ENCODE assay signal across 7 cellular contexts in genomic region chr5:56815657-56816545, GRCh38. TPM values are rescaled to one million over a fixed set of nuclear protein-coding genes. Genes with fewer than 3 reads are reported as not detected.
A peak's percentile ranks its signal among the peaks of the same experiment; 100 is the strongest.
DNase-seq lines count a peak whose midpoint lies in the region; ATAC-seq and TF ChIP-seq lines count a peak whose summit lies in the region.

No MANE protein-coding gene starts in this region.

- peak overlapping the region; percentile 75 for H2AK5ac ChIP-seq in neuronal stem cell (ENCODE audit: low read depth, low read length)

- no peak overlapping the region for H4K91ac ChIP-seq in neuronal stem cell (ENCODE audit: low read depth, low read length, poor library complexity)

- no CpG with 5 or more reads among the region's 116 CpGs for WGBS in neuronal stem cell (ENCODE audit: extremely low coverage in 2 of 2, insufficient read length in 2 of 2, insufficient replicate concordance in 1 of 2), 2 donors

- no peaks in the 10 kb centered on the region for H3K36me3 ChIP-seq in neuronal stem cell (replicated peaks in 1 of 2; ENCODE audit: control insufficient read depth in 2 of 2, insufficient read depth in 2 of 2, low read length in 2 of 2)

- H3K4ac ChIP-seq in neuronal stem cell (ENCODE audit: low read length), result no peak overlapping the region

- H3K4me3 ChIP-seq in fibroblast of pulmonary artery (replicated peaks; ENCODE audit: low read depth, low read length) (peak overlapping the region; percentile 74), neuronal stem cell (ENCODE audit: low read length in 2 of 2) (peak overlapping the region; percentile 81 to 98)

- TF ChIP-seq CTCF in fibroblast of pulmonary artery (IDR thresholded peaks at IDR 0.05; ENCODE audit: low read length, missing control alignments), result no peak

- H3K9me3 ChIP-seq in neuronal stem cell (replicated peaks in 1 of 2; ENCODE audit: control insufficient read depth in 2 of 2, insufficient read depth in 1 of 2, low read depth in 1 of 2, low read length in 2 of 2), result no peaks in the 10 kb centered on the region

- peaks cover 0 to 37% (median 5%) of the 10 kb centered on the region in 3 experiments for H3K27me3 ChIP-seq in neuronal stem cell (ENCODE audit: control insufficient read depth in 3 of 3, insufficient read depth in 3 of 3, low read depth in 1 of 3, low read length in 3 of 3)

- peak overlapping the region; percentile 99 for H3K18ac ChIP-seq in neuronal stem cell (ENCODE audit: low read length)

- H2BK5ac ChIP-seq in neuronal stem cell (ENCODE audit: low read length), result peak overlapping the region; percentile 96

- H2AFZ ChIP-seq in neuronal stem cell (ENCODE audit: low read length), result peak overlapping the region; percentile 96

- peak overlapping the region; percentile 97 for H3K9ac ChIP-seq in neuronal stem cell (ENCODE audit: low read depth, low read length, poor library complexity)

- DNase-seq in NCI-H345 (lab: John Stamatoyannopoulos, UW), result peak; percentile 54
- DNase-seq in activated T-helper 1 cell treated with anti-CD3 and anti-CD28 coated beads, Interleukin-2, amount 50 U/mL, for 16 hours (ENCODE audit: low read depth in 1 of 2, low spot score in 1 of 2), result peak; percentile 13 to 29
- peak; percentile 42 for DNase-seq in fibroblast of pulmonary artery (ENCODE audit: low read depth)
- peak; percentile 43 for DNase-seq in neuronal stem cell (ENCODE audit: low spot score)
- no peak for DNase-seq in COLO829 (ENCODE audit: low spot score)

- H4K8ac ChIP-seq in neuronal stem cell (ENCODE audit: low read depth, low read length), result no peak overlapping the region

- peaks cover 3% of the 10 kb centered on the region for H3K79me1 ChIP-seq in neuronal stem cell (ENCODE audit: low read depth, low read length)

- H2BK120ac ChIP-seq in neuronal stem cell (ENCODE audit: low read depth, low read length), result peak overlapping the region; percentile 96

- peak overlapping the region; percentile 80 for H3K23ac ChIP-seq in neuronal stem cell (ENCODE audit: low read depth, low read length, poor library complexity)

- peak overlapping the region; percentile 75 for H3K4me2 ChIP-seq in neuronal stem cell (ENCODE audit: insufficient read depth, low read length, poor library complexity, severe bottlenecking)

- H3K14ac ChIP-seq in neuronal stem cell (ENCODE audit: low read length), result peak overlapping the region; percentile 97

- peaks cover 3 to 11% of the 10 kb centered on the region in 2 donors for H3K4me1 ChIP-seq in neuronal stem cell (ENCODE audit: control insufficient read depth in 2 of 2, insufficient read depth in 1 of 2, low read depth in 1 of 2, low read length in 2 of 2)

- peak overlapping the region; percentile 67 for H2BK15ac ChIP-seq in neuronal stem cell (ENCODE audit: low read length)

- ATAC-seq in GM18520 (IDR thresholded peaks at IDR 0.05; ENCODE audit: unreplicated experiment), result peak; percentile 24
- ATAC-seq in HG02642 (IDR thresholded peaks at IDR 0.05; ENCODE audit: poor library complexity, unreplicated experiment), result peak; percentile 41

- peak overlapping the region; percentile 58 for H2BK12ac ChIP-seq in neuronal stem cell (ENCODE audit: low read length)

- peak overlapping the region; percentile 77 for H3K27ac ChIP-seq in neuronal stem cell (replicated peaks; ENCODE audit: low read length)

RNA-seq across cellular contexts. Expression of gene MAP3K1, which starts 0.6 kb away (rescaled TPM):
- 11.5 TPM for polyA plus RNA-seq in neuronal stem cell (2013, experiment 1 of 2)
- 12.1 TPM for polyA plus RNA-seq in neuronal stem cell (2013, experiment 2 of 2)
